22 cellular contexts compared by ENCODE assay signal in genomic region chr15:40856736-40857135, GRCh38. TPM values are rescaled to one million over a fixed set of nuclear protein-coding genes. Genes with fewer than 3 reads are reported as not detected.
DNase-seq lines count a peak whose midpoint lies in the region; ATAC-seq, FAIRE-seq and TF ChIP-seq lines count a peak whose summit lies in the region.
"Had no signal": no experiment of that assay in that cellular context is flagged by ENCODE, and none has a peak within 500 bp of the region (broad histone marks: within the 10 kb centered on the region; RNA-seq: fewer than 3 reads in every experiment).

No MANE protein-coding gene starts in this region.

- TF ChIP-seq CTCF in 22Rv1 (IDR thresholded peaks at IDR 0.05) (no peak), KMS-11 (conservative IDR thresholded peaks at IDR 0.05; ENCODE audit: low read depth, low read length) (no peak), colonic mucosa (IDR thresholded peaks at IDR 0.05) (no peak), pancreas (IDR thresholded peaks at IDR 0.05) (no peak), esophagus muscularis mucosa (IDR thresholded peaks at IDR 0.05) (no peak)

- intact Hi-C loops in colonic mucosa (cut with DNase I) = loop anchor here (5.0 kb wide), 1 partner anchor 36 kb away; the partner anchor contains the start of gene VPS18
- intact Hi-C loops in pancreas (cut with DNase I) = loop anchor here in 1 of 3 donors (5.0 kb wide), 1 partner anchor 36 kb away; the partner anchor contains the start of gene VPS18
- intact Hi-C loops in esophagus muscularis mucosa (cut with DNase I) = loop anchor here (2.0 to 5.0 kb wide), 2 partner anchors 36 to 331 kb away; no protein-coding TSS in a partner anchor

- TF ChIP-seq POLR2A in esophagus muscularis mucosa (IDR thresholded peaks at IDR 0.05; ENCODE audit: low read depth) = no peak

- H3K9me3 ChIP-seq in colonic mucosa (no peaks in the 10 kb centered on the region), pancreas (no peaks in the 10 kb centered on the region), esophagus muscularis mucosa (no peaks in the 10 kb centered on the region)

- TF ChIP-seq EP300 in esophagus muscularis mucosa (IDR thresholded peaks at IDR 0.05) = no peak

- H3K4me1 ChIP-seq in KMS-11 (ENCODE audit: low read depth, poor library complexity, severe bottlenecking) = peaks cover 13% of the 10 kb centered on the region
- H3K4me1 ChIP-seq in colonic mucosa = peaks cover 14% of the 10 kb centered on the region
- H3K4me1 ChIP-seq in pancreas = peaks cover 6 to 20% (median 8%) of the 10 kb centered on the region in 3 donors
- H3K4me1 ChIP-seq in esophagus muscularis mucosa = peaks cover 0 to 14% (median 6%) of the 10 kb centered on the region in 4 donors

- H3K9ac ChIP-seq in KMS-11 (no peak overlapping the region), colonic mucosa (ENCODE audit: low read depth in 2 of 2, low read length in 2 of 2) (peak overlapping the region; percentile 26 to 81)

- H3K27me3 ChIP-seq in KMS-11 (ENCODE audit: insufficient read depth, low read depth) (no peaks in the 10 kb centered on the region), colonic mucosa (no peaks in the 10 kb centered on the region), pancreas (no peaks in the 10 kb centered on the region), esophagus muscularis mucosa (peaks cover 0 to 48% (median 0%) of the 10 kb centered on the region in 4 donors)

- ATAC-seq in pancreas = no peak
- no peak for ATAC-seq in GM18867 (IDR thresholded peaks at IDR 0.05; ENCODE audit: unreplicated experiment)
- ATAC-seq in GM21528 (IDR thresholded peaks at IDR 0.05; ENCODE audit: low FRiP score, unreplicated experiment) = no peak

- no peaks in the 10 kb centered on the region for H4K20me1 ChIP-seq in KMS-11 (ENCODE audit: insufficient read depth)

- 68% methylated on average over 7 of the region's 7 CpGs for WGBS in pancreas, 2 donors
- WGBS in esophagus muscularis mucosa = 95% methylated on average over 4 of the region's 7 CpGs

- peak overlapping the region; percentile 83; the same call in 1 of the 2 replicates for H2AFZ ChIP-seq in KMS-11 (ENCODE audit: low read depth)

- peak overlapping the region; percentile 69 for H3K27ac ChIP-seq in 22Rv1
- no peak overlapping the region for H3K27ac ChIP-seq in KMS-11
- peak overlapping the region; percentile 85 for H3K27ac ChIP-seq in colonic mucosa
- H3K27ac ChIP-seq in pancreas = peak overlapping the region in 3 of 4 donors; percentile 18 to 62 (median 43)
- H3K27ac ChIP-seq in esophagus muscularis mucosa (replicated peaks in 1 of 4) = no peak overlapping the region

- no peak overlapping the region for H3K4me2 ChIP-seq in KMS-11

- H3K4me3 ChIP-seq in KMS-11 (IDR thresholded peaks at IDR 0.05; ENCODE audit: insufficient read depth, low read depth, low read length) (no peak overlapping the region), colonic mucosa (no peak overlapping the region), pancreas (no peak overlapping the region), esophagus muscularis mucosa (no peak overlapping the region)

- H3K36me3 ChIP-seq in KMS-11 (ENCODE audit: insufficient read depth) (no peaks in the 10 kb centered on the region), colonic mucosa (no peaks in the 10 kb centered on the region), pancreas (peaks cover 0 to 42% (median 19%) of the 10 kb centered on the region in 3 donors), esophagus muscularis mucosa (no peaks in the 10 kb centered on the region)

- DNase-seq in colonic mucosa (no peak), pancreas (peak in 1 of 6 donors; percentile 49), UCSD-AML1 (lab: John Stamatoyannopoulos, UW; ENCODE audit: unreplicated experiment) (no peak), esophagus muscularis mucosa (ENCODE audit: extremely low spot score) (no peak)
- DNase-seq: activated CD4-positive, alpha-beta T cell treated with anti-CD3 and anti-CD28 coated beads, Interleukin-2, amount 50 U/mL, for 48 hours; activated gamma-delta T cell; DMS153; effector CD4-positive, alpha-beta T cell; GDM1; kidney glomerular epithelial cell; MV-4-11; NCI-H187 treated with DMSO at 0.1 percent for 48 hours; NCI-H748 treated with DMSO at 0.1 percent for 48 hours; nephron progenitor cell; T-cell had no signal

- FAIRE-seq in pancreas (lab: Jason Lieb, UNC) = no peak

- no peaks in the 10 kb centered on the region for H3K79me2 ChIP-seq in KMS-11 (ENCODE audit: insufficient read depth, low read depth)

RNA-seq across cellular contexts. Expression of gene SPINT1, which starts 12.9 kb away (rescaled TPM):
- total RNA-seq in colonic mucosa = 100 to 1,000 TPM; 280 to 330 TPM
- total RNA-seq in pancreas = 100 to 1,000 TPM in 1 of 6 donors, 10 to 100 TPM in 5; 39.6 to 123 (median 51.1) TPM
- polyA plus RNA-seq in pancreas = 10 to 100 TPM; 39.3 to 67.1 TPM
- 1 to 10 TPM in 3 of 4 donors, under 1 TPM in 1; 0.99 to 2.8 (median 1.8) TPM for total RNA-seq in esophagus muscularis mucosa

RNA-seq across cellular contexts. Expression of gene RHOV, which starts 17.3 kb away (rescaled TPM):
- 10 to 100 TPM; 14.9 to 18.6 TPM for total RNA-seq in colonic mucosa
- total RNA-seq in pancreas = 10 to 100 TPM in 4 of 6 donors, 1 to 10 TPM in 2; 3.5 to 19.8 (median 10.9) TPM
- polyA plus RNA-seq in pancreas = 10 to 100 TPM in 1 of 2 donors, 1 to 10 TPM in 1; 8.1 to 11.9 TPM
- not detected for total RNA-seq in esophagus muscularis mucosa
- total RNA-seq: mesenteric fat pad, subcutaneous adipose tissue, T-cell had no signal

RNA-seq across cellular contexts. Expression of gene PPP1R14D, which starts 28.2 kb away (rescaled TPM):
- total RNA-seq in colonic mucosa = 100 to 1,000 TPM; 137 to 166 TPM
- total RNA-seq in pancreas = under 1 TPM in 2 of 6 donors, not detected in 4; 0.23 to 0.37 TPM
- polyA plus RNA-seq in pancreas = 1 to 10 TPM in 1 of 2 donors, under 1 TPM in 1; 0.72 to 2.6 TPM
- not detected for total RNA-seq in esophagus muscularis mucosa
- total RNA-seq: esophagus mucosa, mesenteric fat pad, subcutaneous adipose tissue, T-cell had no signal

RNA-seq across cellular contexts. Expression of gene VPS18, which starts 37.5 kb away (rescaled TPM):
- total RNA-seq in colonic mucosa (10 to 100 TPM; 18.3 to 19.2 TPM), pancreas (10 to 100 TPM in 1 of 6 donors, 1 to 10 TPM in 5; 4.4 to 12.5 (median 6.5) TPM), esophagus muscularis mucosa (10 to 100 TPM; 28.7 to 36.6 (median 32.2) TPM)
- polyA plus RNA-seq in pancreas = 1 to 10 TPM; 6.8 to 9.4 TPM

RNA-seq across cellular contexts. Expression of gene DNAJC17, which starts 49.5 kb away (rescaled TPM):
- total RNA-seq in colonic mucosa = 10 to 100 TPM; 38.1 to 48.0 TPM
- total RNA-seq in pancreas = 10 to 100 TPM; 12.2 to 23.1 (median 14.8) TPM
- polyA plus RNA-seq in pancreas = 10 to 100 TPM; 54.9 to 57.6 TPM
- total RNA-seq in esophagus muscularis mucosa = 10 to 100 TPM in 3 of 4 donors, 1 to 10 TPM in 1; 10.0 to 23.8 (median 13.9) TPM

Comparison
In these comparisons a context has a peak if more than half of its experiments do, and no peak if none do; other contexts are left out.
1. H3K27ac ChIP-seq: peak in 22Rv1 (single experiment), colonic mucosa (single experiment) and pancreas (3 of 4); none in KMS-11 (single experiment) and esophagus muscularis mucosa (0 of 4).
2. RNA of gene SPINT1, which starts 12.9 kb away (total RNA-seq): 280 to 330 TPM in colonic mucosa and 39.6 to 123 TPM in pancreas; 0.99 to 2.8 TPM in esophagus muscularis mucosa; every median in the first group is over 10 times any median in the second.
3. RNA of gene RHOV, which starts 17.3 kb away (total RNA-seq): 14.9 to 18.6 TPM in colonic mucosa and 3.5 to 19.8 TPM in pancreas; not detected in esophagus muscularis mucosa; every median in the first group is over 4 times any median in the second.
4. RNA of gene PPP1R14D, which starts 28.2 kb away (total RNA-seq): 137 to 166 TPM in colonic mucosa; 0.23 to 0.37 TPM in pancreas and not detected in esophagus muscularis mucosa; every median in the first group is over 100 times any median in the second.